ENCODE assay signal across 1 cellular context in genomic region chr17:64147110-64148016, GRCh38.
TF ChIP-seq lines count a peak whose summit lies in the region.

No MANE protein-coding gene starts in this region.

TF ChIP-seq in HepG2, 621 proteins besides CTCF, POLR2A, EP300 and RAD21 (continued from another document and continues in another):
- TF ChIP-seq CREB3 (CRISPR knock-in tag; IDR thresholded peaks at IDR 0.05) = peak; percentile 85; the same call in 1 of the 2 replicates
- TF ChIP-seq MZF1 (CRISPR knock-in tag; IDR thresholded peaks at IDR 0.05; ENCODE audit: borderline replicate concordance) = no peak
- no peak for TF ChIP-seq ZSCAN21 (CRISPR knock-in tag; IDR thresholded peaks at IDR 0.05; ENCODE audit: borderline replicate concordance)
- TF ChIP-seq ZNF331 (CRISPR knock-in tag; IDR thresholded peaks at IDR 0.05) = peak; percentile 13; the same call in 1 of the 2 replicates
- peak; percentile 55; the same call in 1 of the 2 replicates for TF ChIP-seq NCOR1 (IDR thresholded peaks at IDR 0.05; ENCODE audit: borderline replicate concordance, low read length)
- no peak for TF ChIP-seq DMTF1 (CRISPR knock-in tag; IDR thresholded peaks at IDR 0.05)
- TF ChIP-seq CHD4 (IDR thresholded peaks at IDR 0.05; ENCODE audit: borderline replicate concordance, low read length) = no peak
- TF ChIP-seq FOXM1 (CRISPR knock-in tag; IDR thresholded peaks at IDR 0.05) = 0 out of 2 replicates have a peak, but pooled peaks have one; percentile 40
- no peak; the same call in 1 of the 2 replicates for TF ChIP-seq NFYB (CRISPR knock-in tag; IDR thresholded peaks at IDR 0.05)
- no peak; the same call in none of the 2 replicates for TF ChIP-seq SMYD3 (CRISPR knock-in tag; IDR thresholded peaks at IDR 0.05)
- no peak; the same call in 1 of the 2 replicates for TF ChIP-seq HINFP (CRISPR knock-in tag; IDR thresholded peaks at IDR 0.05; ENCODE audit: low read depth)
- TF ChIP-seq ZNF552 (CRISPR knock-in tag; IDR thresholded peaks at IDR 0.05; ENCODE audit: borderline replicate concordance) = no peak
- no peak for TF ChIP-seq MTF2 (CRISPR knock-in tag; IDR thresholded peaks at IDR 0.05; ENCODE audit: borderline replicate concordance)
- no peak for TF ChIP-seq ASH2L (IDR thresholded peaks at IDR 0.05; ENCODE audit: insufficient read length, low read depth, low read length)
- no peak for TF ChIP-seq ZBTB46 (CRISPR knock-in tag; IDR thresholded peaks at IDR 0.05; ENCODE audit: borderline replicate concordance)
- no peak for TF ChIP-seq ZNF775 (CRISPR knock-in tag; IDR thresholded peaks at IDR 0.05; ENCODE audit: borderline replicate concordance)
- TF ChIP-seq YEATS2 (CRISPR knock-in tag; IDR thresholded peaks at IDR 0.05; ENCODE audit: borderline replicate concordance) = peak; percentile 61
- no peak; the same call in 1 of the 2 replicates for TF ChIP-seq ZSCAN29 (CRISPR knock-in tag; conservative IDR thresholded peaks at IDR 0.05)
- no peak for TF ChIP-seq PHF21A (CRISPR knock-in tag; IDR thresholded peaks at IDR 0.05)
- TF ChIP-seq HMG20B (CRISPR knock-in tag; conservative IDR thresholded peaks at IDR 0.05) = no peak; the same call in 1 of the 2 replicates
- no peak for TF ChIP-seq RBM39 (IDR thresholded peaks at IDR 0.05; ENCODE audit: low read depth, low read length, poor library complexity, severe bottlenecking)
- TF ChIP-seq MLXIP (CRISPR knock-in tag; IDR thresholded peaks at IDR 0.05; ENCODE audit: borderline replicate concordance) = peak; percentile 83; the same call in 1 of the 2 replicates
- no peak for TF ChIP-seq NPAS2 (CRISPR knock-in tag; IDR thresholded peaks at IDR 0.05; ENCODE audit: borderline replicate concordance)
- TF ChIP-seq GABPA (IDR thresholded peaks at IDR 0.05; ENCODE audit: low read depth, low read length) = no peak
- 0 out of 2 replicates have a peak, but pooled peaks have one; percentile 42 for TF ChIP-seq GABPA (CRISPR knock-in tag; IDR thresholded peaks at IDR 0.05; ENCODE audit: low read depth)
- TF ChIP-seq MAF1 (CRISPR knock-in tag; IDR thresholded peaks at IDR 0.05; ENCODE audit: borderline replicate concordance) = no peak
- no peak for TF ChIP-seq XRCC5 (optimal IDR thresholded peaks at IDR 0.05; ENCODE audit: low read length)
- no peak for TF ChIP-seq TCF12 (IDR thresholded peaks at IDR 0.05)
- no peak; the same call in 1 of the 2 replicates for TF ChIP-seq TCF12 (CRISPR knock-in tag; IDR thresholded peaks at IDR 0.05)
- no peak for TF ChIP-seq CENPX (CRISPR knock-in tag; IDR thresholded peaks at IDR 0.05)
- no peak for TF ChIP-seq PAX8 (CRISPR knock-in tag; IDR thresholded peaks at IDR 0.05; ENCODE audit: borderline replicate concordance)
- TF ChIP-seq MYC (CRISPR knock-in tag; IDR thresholded peaks at IDR 0.05; ENCODE audit: borderline replicate concordance) = peak; percentile 18; the same call in 1 of the 2 replicates
- TF ChIP-seq FOXC1 (CRISPR knock-in tag; IDR thresholded peaks at IDR 0.05; ENCODE audit: borderline replicate concordance) = no peak
- TF ChIP-seq U2AF2 (IDR thresholded peaks at IDR 0.05; ENCODE audit: low read depth, low read length) = no peak
- no peak for TF ChIP-seq E2F2 (CRISPR knock-in tag; IDR thresholded peaks at IDR 0.05; ENCODE audit: borderline replicate concordance)
- TF ChIP-seq ZNF569 (CRISPR knock-in tag; IDR thresholded peaks at IDR 0.05; ENCODE audit: borderline replicate concordance) = no peak
- peak; percentile 82 for TF ChIP-seq SIN3A (IDR thresholded peaks at IDR 0.05; ENCODE audit: borderline replicate concordance, low read depth, low read length)
- no peak for TF ChIP-seq ZNF205 (CRISPR knock-in tag; IDR thresholded peaks at IDR 0.05)
- TF ChIP-seq BCL3 (CRISPR knock-in tag; IDR thresholded peaks at IDR 0.05) = no peak
- TF ChIP-seq RERE (CRISPR knock-in tag; IDR thresholded peaks at IDR 0.05; ENCODE audit: low read depth) = no peak
- no peak for TF ChIP-seq TBX3 (IDR thresholded peaks at IDR 0.05; ENCODE audit: borderline replicate concordance)
- TF ChIP-seq ZNF547 (CRISPR knock-in tag; IDR thresholded peaks at IDR 0.05) = no peak
- peak; percentile 23; the same call in 1 of the 2 replicates for TF ChIP-seq PRMT3 (CRISPR knock-in tag; IDR thresholded peaks at IDR 0.05; ENCODE audit: borderline replicate concordance, low read depth)
- no peak for TF ChIP-seq ELF1 (CRISPR knock-in tag; IDR thresholded peaks at IDR 0.05)
- no peak for TF ChIP-seq ARNT (IDR thresholded peaks at IDR 0.05)
- TF ChIP-seq MED13 (CRISPR knock-in tag; IDR thresholded peaks at IDR 0.05) = 0 out of 2 replicates have a peak, but pooled peaks have one; percentile 74
- TF ChIP-seq RBM22 (optimal IDR thresholded peaks at IDR 0.05; ENCODE audit: low read length) = peak; percentile 99
- 0 out of 2 replicates have a peak, but pooled peaks have one; percentile 21 for TF ChIP-seq ZNF143 (CRISPR knock-in tag; IDR thresholded peaks at IDR 0.05)
- TF ChIP-seq U2AF1 (optimal IDR thresholded peaks at IDR 0.05; ENCODE audit: low read depth, low read length) = no peak
